Comparison of ENCODE assay signal across 1 cellular context in the genomic region with DNA sequence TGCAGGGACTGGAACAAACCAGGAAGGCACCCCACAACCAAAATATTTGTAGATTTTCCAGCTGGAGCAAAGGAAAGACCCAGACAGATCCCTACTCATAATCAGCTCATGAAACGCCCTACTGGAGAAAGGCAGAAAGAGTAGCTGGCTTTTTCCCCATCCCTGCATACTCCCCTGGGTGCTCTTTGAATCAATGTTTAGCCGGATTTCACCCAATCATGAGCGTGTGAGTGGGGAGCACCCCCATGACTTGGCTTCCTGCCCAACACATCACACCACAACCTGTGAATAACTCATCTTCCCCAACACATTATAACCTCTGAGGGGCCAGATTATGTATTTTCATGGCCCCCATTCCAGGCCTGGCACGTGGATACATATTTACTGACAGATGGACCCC.
TF ChIP-seq lines count a peak whose summit lies in the region.

No MANE protein-coding gene starts in this region.

TF ChIP-seq in IMR-90, 13 proteins besides CTCF, POLR2A, EP300 and RAD21:
- TF ChIP-seq MAFK (IDR thresholded peaks at IDR 0.05; ENCODE audit: low read depth, low read length) (no peak), SMC3 (IDR thresholded peaks at IDR 0.05; ENCODE audit: low read depth, low read length) (no peak), RCOR1 (IDR thresholded peaks at IDR 0.05; ENCODE audit: insufficient replicate concordance, low read length) (no peak), FOS (IDR thresholded peaks at IDR 0.05; ENCODE audit: low read depth, low read length) (no peak), CEBPB (IDR thresholded peaks at IDR 0.05; ENCODE audit: low read depth, low read length) (no peak), CHD1 (IDR thresholded peaks at IDR 0.05; ENCODE audit: low read depth, low read length) (no peak), NFE2L2 (IDR thresholded peaks at IDR 0.05; ENCODE audit: low read depth, low read length) (no peak), RFX5 (IDR thresholded peaks at IDR 0.05; ENCODE audit: low read depth, low read length) (no peak), MXI1 (IDR thresholded peaks at IDR 0.05; ENCODE audit: borderline replicate concordance, low read depth, low read length) (no peak), BHLHE40 (IDR thresholded peaks at IDR 0.05; ENCODE audit: low read depth, low read length) (no peak), MAZ (IDR thresholded peaks at IDR 0.05; ENCODE audit: borderline replicate concordance, low read depth, low read length) (no peak)
- TF ChIP-seq, protein P1, sequence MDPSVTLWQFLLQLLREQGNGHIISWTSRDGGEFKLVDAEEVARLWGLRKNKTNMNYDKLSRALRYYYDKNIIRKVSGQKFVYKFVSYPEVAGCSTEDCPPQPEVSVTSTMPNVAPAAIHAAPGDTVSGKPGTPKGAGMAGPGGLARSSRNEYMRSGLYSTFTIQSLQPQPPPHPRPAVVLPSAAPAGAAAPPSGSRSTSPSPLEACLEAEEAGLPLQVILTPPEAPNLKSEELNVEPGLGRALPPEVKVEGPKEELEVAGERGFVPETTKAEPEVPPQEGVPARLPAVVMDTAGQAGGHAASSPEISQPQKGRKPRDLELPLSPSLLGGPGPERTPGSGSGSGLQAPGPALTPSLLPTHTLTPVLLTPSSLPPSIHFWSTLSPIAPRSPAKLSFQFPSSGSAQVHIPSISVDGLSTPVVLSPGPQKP (IDR thresholded peaks at IDR 0.05; ENCODE audit: borderline replicate concordance, low read depth, low read length) = no peak
- TF ChIP-seq, protein P2, sequence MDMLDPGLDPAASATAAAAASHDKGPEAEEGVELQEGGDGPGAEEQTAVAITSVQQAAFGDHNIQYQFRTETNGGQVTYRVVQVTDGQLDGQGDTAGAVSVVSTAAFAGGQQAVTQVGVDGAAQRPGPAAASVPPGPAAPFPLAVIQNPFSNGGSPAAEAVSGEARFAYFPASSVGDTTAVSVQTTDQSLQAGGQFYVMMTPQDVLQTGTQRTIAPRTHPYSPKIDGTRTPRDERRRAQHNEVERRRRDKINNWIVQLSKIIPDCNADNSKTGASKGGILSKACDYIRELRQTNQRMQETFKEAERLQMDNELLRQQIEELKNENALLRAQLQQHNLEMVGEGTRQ (IDR thresholded peaks at IDR 0.05; ENCODE audit: low read depth, low read length) = no peak
